Comparison of ENCODE assay signal across 1 cellular context in genomic region chr9:112731971-112732370, GRCh38.
TF ChIP-seq lines count a peak whose summit lies in the region.

No MANE protein-coding gene starts in this region.

TF ChIP-seq in HepG2, 621 proteins besides CTCF, POLR2A, EP300 and RAD21 (continued from another document and continues in another):
- TF ChIP-seq TRAFD1 (CRISPR knock-in tag; IDR thresholded peaks at IDR 0.05; ENCODE audit: borderline replicate concordance) (no peak), FOXC1 (CRISPR knock-in tag; IDR thresholded peaks at IDR 0.05; ENCODE audit: borderline replicate concordance) (no peak), POGK (CRISPR knock-in tag; conservative IDR thresholded peaks at IDR 0.05) (no peak), ZBTB10 (CRISPR knock-in tag; IDR thresholded peaks at IDR 0.05; ENCODE audit: borderline replicate concordance) (no peak), MXD4 (CRISPR knock-in tag; IDR thresholded peaks at IDR 0.05) (no peak), SKI (IDR thresholded peaks at IDR 0.05; ENCODE audit: partially characterized antibody) (peak; percentile 48), ZNF766 (CRISPR knock-in tag; IDR thresholded peaks at IDR 0.05; ENCODE audit: borderline replicate concordance) (no peak), ZNF672 (CRISPR knock-in tag; IDR thresholded peaks at IDR 0.05) (no peak), MAX (IDR thresholded peaks at IDR 0.05) (peak; percentile 45), ZNF577 (CRISPR knock-in tag; IDR thresholded peaks at IDR 0.05; ENCODE audit: borderline replicate concordance, low read depth) (no peak), TIGD3 (CRISPR knock-in tag; IDR thresholded peaks at IDR 0.05; ENCODE audit: borderline replicate concordance) (no peak), ZSCAN29 (CRISPR knock-in tag; conservative IDR thresholded peaks at IDR 0.05) (0 out of 2 replicates have a peak, but pooled peaks have one; percentile 41), ZBTB7A (CRISPR knock-in tag; IDR thresholded peaks at IDR 0.05) (no peak), AKAP8 (CRISPR knock-in tag; IDR thresholded peaks at IDR 0.05) (no peak), ZNF775 (CRISPR knock-in tag; IDR thresholded peaks at IDR 0.05; ENCODE audit: borderline replicate concordance) (no peak), NFRKB (IDR thresholded peaks at IDR 0.05) (no peak), ESRRA (CRISPR knock-in tag; IDR thresholded peaks at IDR 0.05; ENCODE audit: low read depth) (peak; percentile 35; the same call in 1 of the 2 replicates), ZNF33B (CRISPR knock-in tag; IDR thresholded peaks at IDR 0.05) (no peak), TGIF2 (CRISPR knock-in tag; IDR thresholded peaks at IDR 0.05) (no peak), ZNF317 (CRISPR knock-in tag; IDR thresholded peaks at IDR 0.05) (no peak), RCOR2 (CRISPR knock-in tag; IDR thresholded peaks at IDR 0.05) (no peak), PRPF4 (IDR thresholded peaks at IDR 0.05; ENCODE audit: low read depth, low read length, poor library complexity, severe bottlenecking) (no peak), HINFP (CRISPR knock-in tag; IDR thresholded peaks at IDR 0.05; ENCODE audit: low read depth) (0 out of 2 replicates have a peak, but pooled peaks have one; percentile 48), HNF4A (CRISPR knock-in tag; IDR thresholded peaks at IDR 0.05) (peak; percentile 73), HOXA5 (CRISPR knock-in tag; IDR thresholded peaks at IDR 0.05) (no peak), NFE2 (CRISPR knock-in tag; IDR thresholded peaks at IDR 0.05) (no peak), ZNF713 (CRISPR knock-in tag; IDR thresholded peaks at IDR 0.05) (no peak), MED13 (CRISPR knock-in tag; IDR thresholded peaks at IDR 0.05) (no peak), ZNF660 (CRISPR knock-in tag; IDR thresholded peaks at IDR 0.05; ENCODE audit: borderline replicate concordance, low read depth) (no peak), BCLAF1 (IDR thresholded peaks at IDR 0.05) (no peak), XRCC5 (optimal IDR thresholded peaks at IDR 0.05; ENCODE audit: low read length) (no peak), DR1 (CRISPR knock-in tag; IDR thresholded peaks at IDR 0.05) (no peak), POLR2G (IDR thresholded peaks at IDR 0.05; ENCODE audit: low read depth, low read length) (peak; percentile 32; the same call in 1 of the 2 replicates), KDM6A (CRISPR knock-in tag; IDR thresholded peaks at IDR 0.05; ENCODE audit: low read depth) (peak; percentile 55), THAP9 (CRISPR knock-in tag; IDR thresholded peaks at IDR 0.05; ENCODE audit: borderline replicate concordance) (no peak), ZNF772 (CRISPR knock-in tag; IDR thresholded peaks at IDR 0.05) (no peak), KAT8 (CRISPR knock-in tag; IDR thresholded peaks at IDR 0.05) (peak; percentile 33; the same call in 1 of the 2 replicates), BCL6 (CRISPR knock-in tag; IDR thresholded peaks at IDR 0.05) (peak; percentile 74), ZNF30 (CRISPR knock-in tag; IDR thresholded peaks at IDR 0.05) (no peak), FOXK2 (IDR thresholded peaks at IDR 0.05) (no peak), ZNF691 (CRISPR knock-in tag; IDR thresholded peaks at IDR 0.05; ENCODE audit: borderline replicate concordance, low read depth) (0 out of 2 replicates have a peak, but pooled peaks have one; percentile 43), ZNF891 (CRISPR knock-in tag; IDR thresholded peaks at IDR 0.05) (no peak), SMARCE1 (IDR thresholded peaks at IDR 0.05; ENCODE audit: borderline replicate concordance) (no peak), DRAP1 (CRISPR knock-in tag; IDR thresholded peaks at IDR 0.05) (peak; percentile 67), NFIC (IDR thresholded peaks at IDR 0.05; ENCODE audit: low read length) (peak; percentile 51; the same call in 1 of the 2 replicates), ZNF446 (CRISPR knock-in tag; IDR thresholded peaks at IDR 0.05) (no peak), CHD4 (IDR thresholded peaks at IDR 0.05; ENCODE audit: borderline replicate concordance, low read length) (no peak), ZFYVE20 (CRISPR knock-in tag; IDR thresholded peaks at IDR 0.05; ENCODE audit: borderline replicate concordance, low read depth) (no peak), TCF7 (IDR thresholded peaks at IDR 0.05; ENCODE audit: low read depth) (peak; percentile 33; the same call in 1 of the 2 replicates), ZMAT3 (CRISPR knock-in tag; conservative IDR thresholded peaks at IDR 0.05) (no peak), HOMEZ (CRISPR knock-in tag; IDR thresholded peaks at IDR 0.05; ENCODE audit: low read depth) (peak; percentile 18; the same call in 1 of the 2 replicates), ZNF558 (CRISPR knock-in tag; IDR thresholded peaks at IDR 0.05; ENCODE audit: borderline replicate concordance) (no peak)
